ENCODE assay signal across 2 cellular contexts in the genomic region with DNA sequence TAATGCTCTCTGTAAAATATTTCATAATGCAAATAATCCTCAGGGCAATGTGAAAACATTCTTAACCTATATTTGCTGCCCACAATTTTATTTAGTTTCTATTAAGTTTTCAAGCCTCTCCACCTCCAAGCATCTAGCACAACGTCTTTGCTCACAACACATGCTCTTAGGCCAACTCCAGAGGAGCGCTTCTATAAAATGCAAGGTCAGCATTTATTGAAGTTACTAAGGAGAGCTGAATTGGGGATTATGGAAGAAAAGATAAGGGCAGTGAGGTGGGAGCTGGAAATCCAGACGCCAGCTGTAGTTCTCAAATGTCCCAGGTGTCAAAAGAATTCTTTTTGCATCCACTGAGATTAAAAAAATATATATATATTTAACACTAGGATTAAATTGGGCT.
TF ChIP-seq lines count a peak whose summit lies in the region.

No MANE protein-coding gene starts in this region.

TF ChIP-seq in SK-N-SH, 30 proteins besides CTCF, POLR2A, EP300 and RAD21 (continued from another document):
- TF ChIP-seq, protein P1, sequence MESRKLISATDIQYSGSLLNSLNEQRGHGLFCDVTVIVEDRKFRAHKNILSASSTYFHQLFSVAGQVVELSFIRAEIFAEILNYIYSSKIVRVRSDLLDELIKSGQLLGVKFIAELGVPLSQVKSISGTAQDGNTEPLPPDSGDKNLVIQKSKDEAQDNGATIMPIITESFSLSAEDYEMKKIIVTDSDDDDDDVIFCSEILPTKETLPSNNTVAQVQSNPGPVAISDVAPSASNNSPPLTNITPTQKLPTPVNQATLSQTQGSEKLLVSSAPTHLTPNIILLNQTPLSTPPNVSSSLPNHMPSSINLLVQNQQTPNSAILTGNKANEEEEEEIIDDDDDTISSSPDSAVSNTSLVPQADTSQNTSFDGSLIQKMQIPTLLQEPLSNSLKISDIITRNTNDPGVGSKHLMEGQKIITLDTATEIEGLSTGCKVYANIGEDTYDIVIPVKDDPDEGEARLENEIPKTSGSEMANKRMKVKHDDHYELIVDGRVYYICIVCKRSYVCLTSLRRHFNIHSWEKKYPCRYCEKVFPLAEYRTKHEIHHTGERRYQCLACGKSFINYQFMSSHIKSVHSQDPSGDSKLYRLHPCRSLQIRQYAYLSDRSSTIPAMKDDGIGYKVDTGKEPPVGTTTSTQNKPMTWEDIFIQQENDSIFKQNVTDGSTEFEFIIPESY (IDR thresholded peaks at IDR 0.05; ENCODE audit: borderline replicate concordance, low read depth), result no peak
- TF ChIP-seq RCOR1 (IDR thresholded peaks at IDR 0.05; ENCODE audit: low read length), result no peak
- TF ChIP-seq FOXM1 (IDR thresholded peaks at IDR 0.05; ENCODE audit: low read depth), result no peak
- TF ChIP-seq FOSL2 (IDR thresholded peaks at IDR 0.05; ENCODE audit: borderline replicate concordance, low read depth), result no peak
- no peak for TF ChIP-seq POLR2AphosphoS5 (IDR thresholded peaks at IDR 0.05; ENCODE audit: low read depth, low read length)

TF ChIP-seq in SK-N-SH treated with all-trans-retinoic acid at 6 μM for 48 hours, 23 proteins besides CTCF, POLR2A, EP300 and RAD21 (continued from another document):
- TF ChIP-seq, protein P2, sequence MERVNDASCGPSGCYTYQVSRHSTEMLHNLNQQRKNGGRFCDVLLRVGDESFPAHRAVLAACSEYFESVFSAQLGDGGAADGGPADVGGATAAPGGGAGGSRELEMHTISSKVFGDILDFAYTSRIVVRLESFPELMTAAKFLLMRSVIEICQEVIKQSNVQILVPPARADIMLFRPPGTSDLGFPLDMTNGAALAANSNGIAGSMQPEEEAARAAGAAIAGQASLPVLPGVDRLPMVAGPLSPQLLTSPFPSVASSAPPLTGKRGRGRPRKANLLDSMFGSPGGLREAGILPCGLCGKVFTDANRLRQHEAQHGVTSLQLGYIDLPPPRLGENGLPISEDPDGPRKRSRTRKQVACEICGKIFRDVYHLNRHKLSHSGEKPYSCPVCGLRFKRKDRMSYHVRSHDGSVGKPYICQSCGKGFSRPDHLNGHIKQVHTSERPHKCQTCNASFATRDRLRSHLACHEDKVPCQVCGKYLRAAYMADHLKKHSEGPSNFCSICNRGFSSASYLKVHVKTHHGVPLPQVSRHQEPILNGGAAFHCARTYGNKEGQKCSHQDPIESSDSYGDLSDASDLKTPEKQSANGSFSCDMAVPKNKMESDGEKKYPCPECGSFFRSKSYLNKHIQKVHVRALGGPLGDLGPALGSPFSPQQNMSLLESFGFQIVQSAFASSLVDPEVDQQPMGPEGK (CRISPR knock-in tag; IDR thresholded peaks at IDR 0.05; ENCODE audit: borderline replicate concordance), result no peak
- TF ChIP-seq, protein P3, sequence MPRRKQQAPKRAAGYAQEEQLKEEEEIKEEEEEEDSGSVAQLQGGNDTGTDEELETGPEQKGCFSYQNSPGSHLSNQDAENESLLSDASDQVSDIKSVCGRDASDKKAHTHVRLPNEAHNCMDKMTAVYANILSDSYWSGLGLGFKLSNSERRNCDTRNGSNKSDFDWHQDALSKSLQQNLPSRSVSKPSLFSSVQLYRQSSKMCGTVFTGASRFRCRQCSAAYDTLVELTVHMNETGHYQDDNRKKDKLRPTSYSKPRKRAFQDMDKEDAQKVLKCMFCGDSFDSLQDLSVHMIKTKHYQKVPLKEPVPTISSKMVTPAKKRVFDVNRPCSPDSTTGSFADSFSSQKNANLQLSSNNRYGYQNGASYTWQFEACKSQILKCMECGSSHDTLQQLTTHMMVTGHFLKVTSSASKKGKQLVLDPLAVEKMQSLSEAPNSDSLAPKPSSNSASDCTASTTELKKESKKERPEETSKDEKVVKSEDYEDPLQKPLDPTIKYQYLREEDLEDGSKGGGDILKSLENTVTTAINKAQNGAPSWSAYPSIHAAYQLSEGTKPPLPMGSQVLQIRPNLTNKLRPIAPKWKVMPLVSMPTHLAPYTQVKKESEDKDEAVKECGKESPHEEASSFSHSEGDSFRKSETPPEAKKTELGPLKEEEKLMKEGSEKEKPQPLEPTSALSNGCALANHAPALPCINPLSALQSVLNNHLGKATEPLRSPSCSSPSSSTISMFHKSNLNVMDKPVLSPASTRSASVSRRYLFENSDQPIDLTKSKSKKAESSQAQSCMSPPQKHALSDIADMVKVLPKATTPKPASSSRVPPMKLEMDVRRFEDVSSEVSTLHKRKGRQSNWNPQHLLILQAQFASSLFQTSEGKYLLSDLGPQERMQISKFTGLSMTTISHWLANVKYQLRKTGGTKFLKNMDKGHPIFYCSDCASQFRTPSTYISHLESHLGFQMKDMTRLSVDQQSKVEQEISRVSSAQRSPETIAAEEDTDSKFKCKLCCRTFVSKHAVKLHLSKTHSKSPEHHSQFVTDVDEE (CRISPR knock-in tag; IDR thresholded peaks at IDR 0.05), result no peak
- no peak for TF ChIP-seq TOX (CRISPR knock-in tag; IDR thresholded peaks at IDR 0.05; ENCODE audit: borderline replicate concordance)
